In the genomic region with DNA sequence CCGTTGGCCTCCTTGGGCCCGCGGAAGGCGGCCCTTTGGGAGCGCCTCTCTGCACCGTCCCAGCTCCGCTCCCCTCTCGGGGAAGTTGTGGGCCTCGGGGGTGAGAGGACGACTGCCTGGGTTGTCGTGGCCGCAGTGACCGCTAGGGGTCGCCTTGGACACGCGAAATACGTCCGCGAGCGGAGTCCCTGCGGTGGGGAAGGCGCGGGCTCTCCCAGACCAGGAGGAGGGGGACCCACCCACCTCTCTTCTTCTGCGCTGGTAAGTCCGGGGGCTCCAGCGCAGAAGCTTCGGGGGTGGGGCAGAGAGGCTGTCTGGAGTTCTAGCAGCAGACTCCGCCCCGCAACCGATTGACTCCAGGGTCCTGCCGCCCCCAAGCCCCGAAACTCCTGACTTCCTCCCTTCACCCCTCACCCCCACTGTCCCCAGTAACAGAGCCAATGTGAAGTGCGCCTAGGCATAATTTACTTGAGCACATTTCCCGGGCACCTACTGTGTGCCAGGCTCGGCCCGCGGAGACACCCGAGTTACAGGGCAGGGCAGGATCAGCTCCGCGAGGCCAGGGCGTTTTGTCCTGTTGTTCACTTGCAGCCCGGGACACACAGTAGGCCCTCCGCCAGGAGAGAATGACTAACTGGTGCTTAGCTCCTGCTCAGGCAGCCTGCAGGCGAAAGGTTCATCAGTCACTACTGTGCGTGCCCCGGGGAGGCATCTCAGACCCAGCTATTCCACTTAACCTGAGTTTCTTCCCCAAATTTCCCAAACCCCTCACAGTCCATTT, we compare ENCODE assay signal across 8 cellular contexts. TPM values are rescaled to one million over a fixed set of nuclear protein-coding genes. Genes with fewer than 3 reads are reported as not detected.
A peak's percentile ranks its signal among the peaks of the same experiment; 100 is the strongest.
DNase-seq lines count a peak whose midpoint lies in the region; ATAC-seq and TF ChIP-seq lines count a peak whose summit lies in the region.

No MANE protein-coding gene starts in this region.

- DNase-seq in DMS114 treated with DMSO at 0.1 percent for 48 hours (lab: John Stamatoyannopoulos, UW; ENCODE audit: unreplicated experiment), result peak; percentile 43
- DNase-seq in KG1 (lab: John Stamatoyannopoulos, UW), result peak; percentile 32
- peak in 57 of 58 donors; percentile 11 to 92 (median 72) for DNase-seq in anterior cingulate cortex (lab: John Stamatoyannopoulos, UW)
- peak; percentile 93 for DNase-seq in hepatocyte (ENCODE audit: low spot score)
- no peak for DNase-seq in retinal pigment epithelial cell (ENCODE audit: low read depth)

- 21% methylated on average over 42 of the region's 46 CpGs for WGBS in hepatocyte (ENCODE audit: low lambda C conversion rate, missing lambda C conversion rate)

- no peaks in the 10 kb centered on the region for H3K79me2 ChIP-seq in hepatocyte

- H3K27ac Mint-ChIP-seq in T-helper 1 cell treated with Interleukin-12 subunit alpha and Interleukin-12 subunit beta and Interleukin-4 antibody, amounts not matched to agents 30 μg/mL and 1 μg/mL, for 36 hours, result no peak overlapping the region

- peaks cover 12% of the 10 kb centered on the region for H3K4me1 Mint-ChIP-seq in T-helper 1 cell treated with Interleukin-12 subunit alpha and Interleukin-12 subunit beta and Interleukin-4 antibody, amounts not matched to agents 30 μg/mL and 1 μg/mL, for 36 hours (ENCODE audit: low read depth)

- TF ChIP-seq CTCF in hepatocyte (IDR thresholded peaks at IDR 0.05; ENCODE audit: poor library complexity), result peak; percentile 97
- peak; percentile 85 for TF ChIP-seq CTCF in retinal pigment epithelial cell (conservative IDR thresholded peaks at IDR 0.05; ENCODE audit: low read depth, low read length)

- peak overlapping the region; percentile 47 for H2AFZ ChIP-seq in hepatocyte

- H3K36me3 ChIP-seq in hepatocyte (replicated peaks; ENCODE audit: insufficient read depth, low read depth), result no peaks in the 10 kb centered on the region

- H3K27me3 ChIP-seq in hepatocyte, result no peaks in the 10 kb centered on the region

- no peak overlapping the region for H3K27ac ChIP-seq in hepatocyte

- ATAC-seq in GM21515 (IDR thresholded peaks at IDR 0.05; ENCODE audit: unreplicated experiment) (peak; percentile 79), HG02970 (IDR thresholded peaks at IDR 0.05; ENCODE audit: low FRiP score, unreplicated experiment) (no peak)

- peaks cover 4% of the 10 kb centered on the region for H3K27me3 Mint-ChIP-seq in T-helper 1 cell treated with Interleukin-12 subunit alpha and Interleukin-12 subunit beta and Interleukin-4 antibody, amounts not matched to agents 30 μg/mL and 1 μg/mL, for 36 hours (ENCODE audit: low read depth)

- peak overlapping the region; percentile 84 for H3K4me2 ChIP-seq in hepatocyte

- no peaks in the 10 kb centered on the region for H3K36me3 Mint-ChIP-seq in T-helper 1 cell treated with Interleukin-12 subunit alpha and Interleukin-12 subunit beta and Interleukin-4 antibody, amounts not matched to agents 30 μg/mL and 1 μg/mL, for 36 hours (ENCODE audit: low read depth)

- H3K4me3 ChIP-seq in hepatocyte (no peak overlapping the region), retinal pigment epithelial cell (ENCODE audit: low read length) (peak overlapping the region; percentile 45)

- H3K9me2 ChIP-seq in hepatocyte (replicated peaks; ENCODE audit: insufficient read depth), result no peaks in the 10 kb centered on the region

- H3K4me1 ChIP-seq in hepatocyte (ENCODE audit: insufficient read depth), result peaks cover 30% of the 10 kb centered on the region

- H3K4me3 Mint-ChIP-seq in T-helper 1 cell treated with Interleukin-12 subunit alpha and Interleukin-12 subunit beta and Interleukin-4 antibody, amounts not matched to agents 30 μg/mL and 1 μg/mL, for 36 hours, result peak overlapping the region; percentile 70

- H3K9me3 ChIP-seq in hepatocyte (ENCODE audit: low read depth), result no peaks in the 10 kb centered on the region

- H3K9me3 Mint-ChIP-seq in T-helper 1 cell treated with Interleukin-12 subunit alpha and Interleukin-12 subunit beta and Interleukin-4 antibody, amounts not matched to agents 30 μg/mL and 1 μg/mL, for 36 hours, result no peaks in the 10 kb centered on the region

- no peaks in the 10 kb centered on the region for H4K20me1 ChIP-seq in hepatocyte (ENCODE audit: insufficient read depth, poor library complexity, severe bottlenecking)

RNA-seq across cellular contexts. Expression of gene DNASE1L3, which starts 32.8 kb away (rescaled TPM):
- total RNA-seq in hepatocyte, result 0.48 and 0.97 TPM in 2 replicates
- polyA plus RNA-seq in hepatocyte, result 0.99 and 1.8 TPM in 2 replicates

RNA-seq across cellular contexts. Expression of gene ABHD6, which starts 59.7 kb away (rescaled TPM):
- 19.1 and 25.1 TPM in 2 replicates for total RNA-seq in hepatocyte
- 13.9 and 24.6 TPM in 2 replicates for polyA plus RNA-seq in hepatocyte
